14 cellular contexts compared by ENCODE assay signal in genomic region chr4:3340703-3341088, GRCh38. TPM values are rescaled to one million over a fixed set of nuclear protein-coding genes. Genes with fewer than 3 reads are reported as not detected.
DNase-seq lines count a peak whose midpoint lies in the region; ATAC-seq and TF ChIP-seq lines count a peak whose summit lies in the region.
"Had no signal": no experiment of that assay in that cellular context is flagged by ENCODE, and none has a peak within 500 bp of the region (broad histone marks: within the 10 kb centered on the region; RNA-seq: fewer than 3 reads in every experiment).

No MANE protein-coding gene starts in this region.

- in situ Hi-C loops in G401 (cut with HindIII; ENCODE audit: low sequenced_read_pairs): no loop called here

- peaks cover 25% of the 10 kb centered on the region for H3K4me1 Mint-ChIP-seq in stimulated activated naive CD8-positive, alpha-beta T cell treated with anti-CD3 and anti-CD28 coated beads, Interleukin-15, amount 100 ng/mL, for 72 hours

- no peak for TF ChIP-seq POLR2A in breast epithelium (IDR thresholded peaks at IDR 0.05)

- H3K9me3 Mint-ChIP-seq in stimulated activated naive CD8-positive, alpha-beta T cell treated with anti-CD3 and anti-CD28 coated beads, Interleukin-15, amount 100 ng/mL, for 72 hours: no peaks in the 10 kb centered on the region
- H3K9me3 Mint-ChIP-seq: activated T-helper 2 cell treated with anti-CD3 and anti-CD28 coated beads, Interferon-gamma antibody, Interleukin-2, Interleukin-4, amounts not matched to agents 10 μg/mL and 5 μg/mL and 100 μg/mL, durations not matched to agents 14 hours and 24 hours and 36 hours; central memory CD8-positive, alpha-beta T cell; IgD-negative memory B cell had no signal

- intact Hi-C loops in breast epithelium (cut with DNase I; ENCODE audit: low total_unique reads): no loop called here

- H3K4me3 ChIP-seq in breast epithelium (no peak overlapping the region), lung (no peak overlapping the region)
- H3K4me3 ChIP-seq: gastroesophageal sphincter had no signal

- peak overlapping the region in 1 of 2 donors; percentile 77 for H3K27ac Mint-ChIP-seq in stimulated activated naive CD8-positive, alpha-beta T cell treated with anti-CD3 and anti-CD28 coated beads, Interleukin-15, amount 100 ng/mL, for 72 hours
- H3K27ac Mint-ChIP-seq: activated T-helper 2 cell treated with anti-CD3 and anti-CD28 coated beads, Interferon-gamma antibody, Interleukin-2, Interleukin-4, amounts not matched to agents 10 μg/mL and 5 μg/mL and 100 μg/mL, durations not matched to agents 14 hours and 24 hours and 36 hours; IgD-negative memory B cell had no signal

- H3K4me1 ChIP-seq in breast epithelium (no peaks in the 10 kb centered on the region), lung (ENCODE audit: control insufficient read depth in 2 of 2, insufficient read depth in 2 of 2, low read length in 2 of 2) (peaks cover 0 to 16% of the 10 kb centered on the region in 2 donors)

- no peak overlapping the region for H3K4me3 Mint-ChIP-seq in stimulated activated naive CD8-positive, alpha-beta T cell treated with anti-CD3 and anti-CD28 coated beads, Interleukin-15, amount 100 ng/mL, for 72 hours
- H3K4me3 Mint-ChIP-seq: central memory CD8-positive, alpha-beta T cell; IgD-negative memory B cell had no signal

- H3K27me3 ChIP-seq in breast epithelium (no peaks in the 10 kb centered on the region), lung (ENCODE audit: control insufficient read depth, insufficient read depth) (no peaks in the 10 kb centered on the region)
- H3K27me3 ChIP-seq: gastroesophageal sphincter had no signal

- 72 to 82% methylated on average over 16 of the region's 16 CpGs for WGBS in lung, 2 donors

- H3K36me3 ChIP-seq in breast epithelium: no peaks in the 10 kb centered on the region
- H3K36me3 ChIP-seq in lung (ENCODE audit: control insufficient read depth in 2 of 2, insufficient read depth in 2 of 2, low read length in 2 of 2): peaks cover 0 to 5% of the 10 kb centered on the region in 2 donors

- DNase-seq in G401 (ENCODE audit: low spot score) (peak; percentile 96), NCI-H2196 (lab: John Stamatoyannopoulos, UW; ENCODE audit: unreplicated experiment) (peak; percentile 82), breast epithelium (ENCODE audit: low spot score in 2 of 2) (peak; percentile 44 to 66), lung (ENCODE audit: low spot score) (peak; percentile 81)
- DNase-seq in stimulated activated naive CD8-positive, alpha-beta T cell treated with anti-CD3 and anti-CD28 coated beads, Interleukin-15, amount 100 ng/mL, for 72 hours: no peak
- no peak for DNase-seq in stimulated activated CD4-positive, alpha-beta T cell treated with anti-CD3 and anti-CD28 coated beads, Interleukin-2, amount 100 ng/mL, for 48 hours
- DNase-seq: midbrain had no signal

- ATAC-seq in lung (ENCODE audit: insufficient read depth, low FRiP score): peak; percentile 64
- no peak for ATAC-seq in HG02763 (IDR thresholded peaks at IDR 0.05; ENCODE audit: unreplicated experiment)
- no peak for ATAC-seq in stimulated activated naive CD8-positive, alpha-beta T cell treated with anti-CD3 and anti-CD28 coated beads, Interleukin-15, amount 100 ng/mL, for 72 hours
- ATAC-seq in GM21825 (IDR thresholded peaks at IDR 0.05; ENCODE audit: unreplicated experiment): no peak
- ATAC-seq: gastroesophageal sphincter, sciatic nerve had no signal

- H3K9me3 ChIP-seq in breast epithelium (no peaks in the 10 kb centered on the region), lung (ENCODE audit: control insufficient read depth in 2 of 2, insufficient read depth in 1 of 2, low read length in 1 of 2) (no peaks in the 10 kb centered on the region)
- H3K9me3 ChIP-seq: gastroesophageal sphincter had no signal

- no peaks in the 10 kb centered on the region for H3K27me3 Mint-ChIP-seq in stimulated activated naive CD8-positive, alpha-beta T cell treated with anti-CD3 and anti-CD28 coated beads, Interleukin-15, amount 100 ng/mL, for 72 hours
- H3K27me3 Mint-ChIP-seq: central memory CD8-positive, alpha-beta T cell had no signal

- H3K27ac ChIP-seq in breast epithelium (no peak overlapping the region), lung (ENCODE audit: low read depth in 1 of 2, low read length in 1 of 2) (no peak overlapping the region)
- H3K27ac ChIP-seq: gastroesophageal sphincter had no signal

- peak in 2 of 3 donors; percentile 27 to 46 for TF ChIP-seq CTCF in breast epithelium (IDR thresholded peaks at IDR 0.05)
- no peak for TF ChIP-seq CTCF in lung (IDR thresholded peaks at IDR 0.05; ENCODE audit: control extremely low read depth, extremely low read depth)

RNA-seq across cellular contexts. Expression of gene RGS12, which starts 47.9 kb away (rescaled TPM):
- 12.3 and 14.4 TPM in 2 replicates for total RNA-seq in G401 (2014; rRNA removed; shearing (Covaris generic))
- total RNA-seq in breast epithelium (10 to 100 TPM; 24.3 to 94.5 (median 29.9) TPM), lung (10 to 100 TPM; 39.1 to 76.6 TPM)
- 10 to 100 TPM; 15.4 to 50.8 TPM for polyA plus RNA-seq in lung

Comparison
In these comparisons a context has a peak if more than half of its experiments do, and no peak if none do; other contexts are left out.
1. DNase-seq: peak in G401 (single experiment), NCI-H2196 (single experiment), breast epithelium (2 of 2) and lung (single experiment); none in stimulated activated naive CD8-positive, alpha-beta T cell treated with anti-CD3 and anti-CD28 coated beads, Interleukin-15, amount 100 ng/mL, for 72 hours (0 of 2) and stimulated activated CD4-positive, alpha-beta T cell treated with anti-CD3 and anti-CD28 coated beads, Interleukin-2, amount 100 ng/mL, for 48 hours (0 of 2).